In genomic region chr20:8602389-8603116, GRCh38 we compare ENCODE assay signal across 8 cellular contexts.
DNase-seq lines count a peak whose midpoint lies in the region; ATAC-seq lines count a peak whose summit lies in the region.

No MANE protein-coding gene starts in this region.

- peak; percentile 55 for ATAC-seq in activated CD8-positive, alpha-beta memory T cell treated with anti-CD3 and anti-CD28 coated beads, Interleukin-2, amount 10 ng/mL, durations not matched to agents 7 days and 5 days
- ATAC-seq in HG03060 (IDR thresholded peaks at IDR 0.05; ENCODE audit: low read depth, unreplicated experiment): peak; percentile 87
- ATAC-seq in activated T-helper 17 cell treated with anti-CD3 and anti-CD28 coated beads, Interleukin-2, amount 50 U/mL, for 72 hours (replicated peaks): no peak
- peak; percentile 81 to 87 for ATAC-seq in naive B cell (ENCODE audit: low read depth in 2 of 2)

- no peaks in the 10 kb centered on the region for H3K4me1 ChIP-seq in SJCRH30

- no peak overlapping the region for H3K27ac ChIP-seq in SJCRH30

- H3K4me1 Mint-ChIP-seq in activated CD8-positive, alpha-beta memory T cell treated with anti-CD3 and anti-CD28 coated beads, Interleukin-2, amount 10 ng/mL, durations not matched to agents 7 days and 5 days: peaks cover 20% of the 10 kb centered on the region
- H3K4me1 Mint-ChIP-seq in activated T-helper 17 cell treated with anti-CD3 and anti-CD28 coated beads, Interleukin-2, amount 50 U/mL, for 72 hours: peaks cover 10% of the 10 kb centered on the region
- peaks cover 18 to 29% (median 27%) of the 10 kb centered on the region in 3 donors for H3K4me1 Mint-ChIP-seq in naive B cell

- no peak overlapping the region for H3K4me3 ChIP-seq in SJCRH30

- no peak for DNase-seq in activated CD8-positive, alpha-beta memory T cell treated with anti-CD3 and anti-CD28 coated beads, Interleukin-2, amount 10 ng/mL, durations not matched to agents 7 days and 5 days
- DNase-seq in activated CD8-positive, alpha-beta memory T cell treated with anti-CD3 and anti-CD28 coated beads, Interleukin-2, amount 50 U/mL, for 48 hours: no peak
- DNase-seq in naive B cell (peak; percentile 12), HCEC 1CT (no peak), SJCRH30 (no peak), DMS 273 (lab: John Stamatoyannopoulos, UW; ENCODE audit: unreplicated experiment) (no peak)

- H3K9me3 Mint-ChIP-seq in activated CD8-positive, alpha-beta memory T cell treated with anti-CD3 and anti-CD28 coated beads, Interleukin-2, amount 10 ng/mL, durations not matched to agents 7 days and 5 days (ENCODE audit: low read depth): peaks cover 4% of the 10 kb centered on the region
- H3K9me3 Mint-ChIP-seq in activated T-helper 17 cell treated with anti-CD3 and anti-CD28 coated beads, Interleukin-2, amount 50 U/mL, for 72 hours: peaks cover 3% of the 10 kb centered on the region
- peaks cover 0 to 4% (median 2%) of the 10 kb centered on the region in 7 donors for H3K9me3 Mint-ChIP-seq in naive B cell

- no peaks in the 10 kb centered on the region for H3K36me3 ChIP-seq in SJCRH30

- H3K27ac Mint-ChIP-seq in activated CD8-positive, alpha-beta memory T cell treated with anti-CD3 and anti-CD28 coated beads, Interleukin-2, amount 10 ng/mL, durations not matched to agents 7 days and 5 days: peak overlapping the region; percentile 58
- H3K27ac Mint-ChIP-seq in activated T-helper 17 cell treated with anti-CD3 and anti-CD28 coated beads, Interleukin-2, amount 50 U/mL, for 72 hours: no peak overlapping the region
- H3K27ac Mint-ChIP-seq in naive B cell: peak overlapping the region; percentile 78 to 92 (median 88)

- CTCF ChIA-PET in activated CD8-positive, alpha-beta memory T cell treated with anti-CD3 and anti-CD28 coated beads, Interleukin-2, amount 10 ng/mL, durations not matched to agents 7 days and 5 days (lab: Charles Lee): interaction anchor here (1.1 kb wide), 1 partner anchor 559 kb away, joined by 3 read pairs; no protein-coding TSS in a partner anchor

- H3K4me3 Mint-ChIP-seq in activated CD8-positive, alpha-beta memory T cell treated with anti-CD3 and anti-CD28 coated beads, Interleukin-2, amount 10 ng/mL, durations not matched to agents 7 days and 5 days: peak overlapping the region; percentile 44
- H3K4me3 Mint-ChIP-seq in activated T-helper 17 cell treated with anti-CD3 and anti-CD28 coated beads, Interleukin-2, amount 50 U/mL, for 72 hours: peak overlapping the region; percentile 56
- H3K4me3 Mint-ChIP-seq in naive B cell: peak overlapping the region; percentile 59 to 92 (median 80)

- H3K27me3 Mint-ChIP-seq in activated CD8-positive, alpha-beta memory T cell treated with anti-CD3 and anti-CD28 coated beads, Interleukin-2, amount 10 ng/mL, durations not matched to agents 7 days and 5 days: no peaks in the 10 kb centered on the region
- H3K27me3 Mint-ChIP-seq in activated T-helper 17 cell treated with anti-CD3 and anti-CD28 coated beads, Interleukin-2, amount 50 U/mL, for 72 hours: no peaks in the 10 kb centered on the region
- H3K27me3 Mint-ChIP-seq in naive B cell: no peaks in the 10 kb centered on the region

- H3K36me3 Mint-ChIP-seq in activated CD8-positive, alpha-beta memory T cell treated with anti-CD3 and anti-CD28 coated beads, Interleukin-2, amount 10 ng/mL, durations not matched to agents 7 days and 5 days: no peaks in the 10 kb centered on the region
- no peaks in the 10 kb centered on the region for H3K36me3 Mint-ChIP-seq in activated T-helper 17 cell treated with anti-CD3 and anti-CD28 coated beads, Interleukin-2, amount 50 U/mL, for 72 hours (ENCODE audit: low read depth)
- H3K36me3 Mint-ChIP-seq in naive B cell: no peaks in the 10 kb centered on the region

- no peaks in the 10 kb centered on the region for H3K9me3 ChIP-seq in SJCRH30 (replicated peaks)

- H3K27me3 ChIP-seq in SJCRH30: no peaks in the 10 kb centered on the region
